24 cellular contexts compared by ENCODE assay signal in genomic region chr5:92102313-92102712, GRCh38.
"Had no signal": no experiment of that assay in that cellular context is flagged by ENCODE, and none has a peak within 500 bp of the region (broad histone marks: within the 10 kb centered on the region; RNA-seq: fewer than 3 reads in every experiment).

No MANE protein-coding gene starts in this region.

- H3K27me3 ChIP-seq: MG63, Peyer's patch, SJCRH30 had no signal

- ATAC-seq: Right ventricle myocardium inferior, SK-N-SH treated with all-trans-retinoic acid at 6 μM for 48 hours had no signal

- H3K9me3 ChIP-seq: MG63, Peyer's patch, SJCRH30 had no signal

- H3K36me3 ChIP-seq: MG63, Peyer's patch, SJCRH30 had no signal

- DNase-seq: IMR-90, Karpas-422, KG1, MG63, NCI-H1092, NCI-H1105 treated with DMSO at 0.1 percent for 48 hours, NCI-H1417 treated with DMSO at 0.1 percent for 48 hours, NCI-H146, NCI-H1694 treated with DMSO at 0.1 percent for 48 hours, NCI-H1930, NCI-H2081, NCI-H2107, NCI-H2227 treated with DMSO at 0.1 percent for 48 hours, NCI-H524, NCI-H526 treated with DMSO at 0.1 percent for 48 hours, NCI-H774, OCI-M1, PC-9, Peyer's patch, SHP77 treated with DMSO at 0.1 percent for 48 hours, SJCRH30, T-helper 1 cell had no signal

- H3K27ac ChIP-seq: PC-9, Peyer's patch, SJCRH30 had no signal

- H3K4me1 ChIP-seq: Peyer's patch, SJCRH30 had no signal

- H3K4me3 ChIP-seq: MG63, PC-9, Peyer's patch, SJCRH30 had no signal
